Comparison of ENCODE assay signal across 13 cellular contexts in genomic region chr9:130932220-130933069, GRCh38. TPM values are rescaled to one million over a fixed set of nuclear protein-coding genes. Genes with fewer than 3 reads are reported as not detected.
A peak's percentile ranks its signal among the peaks of the same experiment; 100 is the strongest.
DNase-seq lines count a peak whose midpoint lies in the region; ATAC-seq and TF ChIP-seq lines count a peak whose summit lies in the region.
"Had no signal": no experiment of that assay in that cellular context is flagged by ENCODE, and none has a peak within 500 bp of the region (broad histone marks: within the 10 kb centered on the region; RNA-seq: fewer than 3 reads in every experiment).

No MANE protein-coding gene starts in this region.

- peak overlapping the region; percentile 80 for H3K27ac Mint-ChIP-seq in WTC11

- H3K9me3 ChIP-seq in right atrium auricular region, result no peaks in the 10 kb centered on the region

- peaks cover 0 to 52% of the 10 kb centered on the region in 2 donors for H3K4me1 ChIP-seq in right atrium auricular region

- peaks cover 47% of the 10 kb centered on the region for H3K4me1 Mint-ChIP-seq in WTC11

- CTCF ChIA-PET in WTC11 (lab: Charles Lee), result interaction anchor here (0.6 to 3.9 kb wide), 15 partner anchors 8 to 226 kb away, joined by 3 to 24 read pairs (median 5); no protein-coding TSS in a partner anchor

- H3K36me3 ChIP-seq in H7 (replicated peaks; ENCODE audit: control insufficient read depth, insufficient read depth, low read length) (no peaks in the 10 kb centered on the region), right atrium auricular region (no peaks in the 10 kb centered on the region)

- H3K36me3 Mint-ChIP-seq in WTC11, result no peaks in the 10 kb centered on the region

- peak; percentile 29 for ATAC-seq in WTC11
- ATAC-seq in GM21786 (IDR thresholded peaks at IDR 0.05; ENCODE audit: unreplicated experiment), result no peak
- no peak for ATAC-seq in GM19463 (IDR thresholded peaks at IDR 0.05; ENCODE audit: unreplicated experiment)
- ATAC-seq in HG03457 (IDR thresholded peaks at IDR 0.05; ENCODE audit: unreplicated experiment), result no peak
- no peak for ATAC-seq in activated CD4-positive, CD25-positive, alpha-beta regulatory T cell treated with anti-CD3 and anti-CD28 coated beads, Interleukin-2, amount 50 U/mL, for 24 hours

- TF ChIP-seq CTCF in WTC11 (IDR thresholded peaks at IDR 0.05) (no peak), right atrium auricular region (IDR thresholded peaks at IDR 0.05) (peak in 1 of 2 donors; percentile 55)

- no peaks in the 10 kb centered on the region for H3K9me3 Mint-ChIP-seq in WTC11

- H3K4me3 ChIP-seq in H7 (ENCODE audit: insufficient read depth, low read depth, low read length), result no peak overlapping the region; the same call in 1 of the 2 replicates
- peak overlapping the region in 1 of 2 donors; percentile 4 for H3K4me3 ChIP-seq in right atrium auricular region

- H3K27me3 Mint-ChIP-seq in WTC11 (ENCODE audit: low read depth), result peaks cover 10% of the 10 kb centered on the region

- H3K4me3 Mint-ChIP-seq in WTC11, result 0 out of 2 replicates have a peak overlapping the region, but pooled peaks have one; percentile 0

- peak overlapping the region; percentile 74 to 77 for H3K27ac ChIP-seq in right atrium auricular region
- H3K27ac ChIP-seq: parathyroid adenoma had no signal

- POLR2A ChIA-PET in WTC11 (lab: Charles Lee), result interaction anchor here (0.6 to 0.8 kb wide), 2 partner anchors 16 to 225 kb away, joined by 3 to 5 read pairs; no protein-coding TSS in a partner anchor

- DNase-seq in 8988T (peak; percentile 87), H7 (peak; percentile 87), WTC11 (ENCODE audit: low spot score) (peak; percentile 35), right atrium auricular region (ENCODE audit: low spot score) (no peak)
- DNase-seq: activated CD4-positive, CD25-positive, alpha-beta regulatory T cell; activated effector memory CD4-positive, alpha-beta T cell treated with Interleukin-2 at 50 U/mL for 16 hours had no signal

- H3K27me3 ChIP-seq in H7 (ENCODE audit: control insufficient read depth, insufficient read depth, low read length), result peaks cover 3% of the 10 kb centered on the region
- peaks cover 0 to 15% of the 10 kb centered on the region in 2 donors for H3K27me3 ChIP-seq in right atrium auricular region

TF ChIP-seq in WTC11, 78 proteins besides CTCF, POLR2A, EP300 and RAD21:
- TF ChIP-seq FOXP1 (CRISPR knock-in tag; IDR thresholded peaks at IDR 0.05; ENCODE audit: borderline replicate concordance) (0 out of 2 replicates have a peak, but pooled peaks have one; percentile 31), MXD4 (CRISPR knock-in tag; IDR thresholded peaks at IDR 0.05; ENCODE audit: borderline replicate concordance) (no peak), ZNF423 (CRISPR knock-in tag; IDR thresholded peaks at IDR 0.05) (no peak)
TF ChIP-seq in WTC11: peak in this region for 1.

RNA-seq across cellular contexts. Expression of gene FIBCD1, which starts 6.6 kb away (rescaled TPM):
- total RNA-seq in H7 (2014; rRNA removed; shearing (Covaris generic)), result 6.1 and 6.2 TPM in 2 replicates
- total RNA-seq in WTC11 (2021), result 6.6 to 9.1 TPM (median 8.8 TPM) in 3 replicates
- total RNA-seq in right atrium auricular region, result 1 to 10 TPM in 1 of 2 donors, under 1 TPM in 1; 0.20 to 4.6 TPM
- total RNA-seq: ureter had no signal

RNA-seq across cellular contexts. Expression of gene QRFP, which starts 35.8 kb away (rescaled TPM):
- total RNA-seq in H7 (2014; rRNA removed; shearing (Covaris generic)), result not detected in 2 replicates
- total RNA-seq in WTC11 (2021) (not detected in 3 replicates), right atrium auricular region (not detected)
- total RNA-seq: LHCN-M2, ureter had no signal
